16 cellular contexts compared by ENCODE assay signal in the genomic region with DNA sequence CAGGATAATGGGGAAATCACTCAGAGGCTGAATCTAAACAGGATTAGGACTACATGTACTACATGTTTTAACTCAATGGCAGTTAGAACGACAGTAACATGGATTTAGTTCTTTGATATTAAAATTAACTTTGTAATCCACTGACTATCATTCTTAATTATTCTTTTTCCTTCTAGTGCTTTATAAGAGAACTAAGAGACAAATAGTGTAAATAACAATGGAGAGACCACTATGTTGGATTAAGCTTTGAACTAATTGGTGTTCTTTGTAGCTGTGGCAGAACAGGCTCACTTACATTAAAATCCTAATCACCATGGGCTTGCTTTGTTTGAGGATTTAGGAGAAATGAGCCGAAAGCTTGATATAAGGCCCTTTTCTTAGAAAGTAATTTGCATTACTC. TPM values are rescaled to one million over a fixed set of nuclear protein-coding genes. Genes with fewer than 3 reads are reported as not detected.
DNase-seq lines count a peak whose midpoint lies in the region; ATAC-seq, FAIRE-seq and TF ChIP-seq lines count a peak whose summit lies in the region.
"Had no signal": no experiment of that assay in that cellular context is flagged by ENCODE, and none has a peak within 500 bp of the region (broad histone marks: within the 10 kb centered on the region; RNA-seq: fewer than 3 reads in every experiment).

No MANE protein-coding gene starts in this region.

- no peak overlapping the region for H2BK120ac ChIP-seq in neuronal stem cell (ENCODE audit: low read depth, low read length)

- H4K20me1 ChIP-seq in GM23338 (replicated peaks; ENCODE audit: insufficient read depth) (no peaks in the 10 kb centered on the region), K562 (replicated peaks; ENCODE audit: control insufficient read depth, insufficient read depth, low read length) (no peaks in the 10 kb centered on the region)

- FAIRE-seq in K562 (lab: Jason Lieb, UNC) = no peak
- FAIRE-seq: A204.1 had no signal

- in situ Hi-C loops in HAP-1 (cut with MboI; ENCODE audit: low sequenced_read_pairs) = no loop called here
- in situ Hi-C loops in K562 (cut with MboI) = no loop called here

- no peaks in the 10 kb centered on the region for H3F3A ChIP-seq in GM23338 (replicated peaks; ENCODE audit: low read depth)

- no peak overlapping the region for H4K8ac ChIP-seq in neuronal stem cell (ENCODE audit: low read depth, low read length)

- WGBS in K562 (ENCODE audit: insufficient coverage, low coverage, missing lambda C conversion rate) = 20% methylated on average over 2 of the region's 2 CpGs
- WGBS in neuronal stem cell (ENCODE audit: extremely low coverage in 2 of 2, insufficient read length in 2 of 2, insufficient replicate concordance in 1 of 2), 2 donors = no CpG with 5 or more reads among the region's 2 CpGs
- 48 to 72% (median 71%) methylated on average over 2 of the region's 2 CpGs for WGBS in heart left ventricle, 4 donors

- intact Hi-C loops in K562 (cut with micrococcal nuclease) (no loop called here), colonic mucosa (cut with DNase I) (no loop called here), heart left ventricle (cut with DNase I) (no loop called here)

- H3K4me3 ChIP-seq in GM23338 = no peak overlapping the region
- H3K4me3 ChIP-seq in HAP-1 = no peak overlapping the region
- H3K4me3 ChIP-seq in K562 = no peak overlapping the region
- no peak overlapping the region for H3K4me3 ChIP-seq in neuronal stem cell (ENCODE audit: low read length in 2 of 2)
- no peak overlapping the region for H3K4me3 ChIP-seq in colonic mucosa
- no peak overlapping the region for H3K4me3 ChIP-seq in heart left ventricle

- H3K9me1 ChIP-seq in K562 (ENCODE audit: control insufficient read depth, insufficient read depth, low read length) = no peaks in the 10 kb centered on the region

- no peaks in the 10 kb centered on the region for H3K9me3 Mint-ChIP-seq in GM23338
- H3K9me3 Mint-ChIP-seq: CD4-positive, alpha-beta memory T cell; HFFc6 had no signal

- no peaks in the 10 kb centered on the region for H3K36me3 Mint-ChIP-seq in GM23338 (ENCODE audit: low read depth)

- no peak overlapping the region for H3K27ac ChIP-seq in GM23338 (ENCODE audit: low read depth)
- H3K27ac ChIP-seq in K562 (ENCODE audit: extremely low read depth, low read depth, low read length) = no peak overlapping the region
- H3K27ac ChIP-seq in neuronal stem cell (replicated peaks; ENCODE audit: low read length) = no peak overlapping the region
- no peak overlapping the region for H3K27ac ChIP-seq in colonic mucosa
- H3K27ac ChIP-seq in heart left ventricle = no peak overlapping the region
- H3K27ac ChIP-seq: C4-2B had no signal

- ATAC-seq in GM23338 (no peak), K562 (no peak), HG03039 (IDR thresholded peaks at IDR 0.05; ENCODE audit: unreplicated experiment) (no peak), heart left ventricle (no peak)
- ATAC-seq: HCT116 had no signal

- H2BK15ac ChIP-seq in neuronal stem cell (ENCODE audit: low read length) = no peak overlapping the region

- H3K4ac ChIP-seq in neuronal stem cell (ENCODE audit: low read length) = no peak overlapping the region

- DNase-seq in GM23338 (ENCODE audit: low spot score) (no peak), HAP-1 (ENCODE audit: low spot score in 2 of 2) (peak; percentile 28 to 97), K562 (ENCODE audit: extremely low read depth in 1 of 4, low spot score in 3 of 4) (no peak), neuronal stem cell (ENCODE audit: low spot score) (no peak), colonic mucosa (no peak), heart left ventricle (no peak)
- DNase-seq: ACHN; CD4-positive, alpha-beta memory T cell; DMS153; DMS79; GF-D8; HFFc6 had no signal

- H3K79me2 ChIP-seq in GM23338 (replicated peaks; ENCODE audit: insufficient read depth) = no peaks in the 10 kb centered on the region
- H3K79me2 ChIP-seq in K562 (ENCODE audit: control insufficient read depth, insufficient read depth, low read length) = no peaks in the 10 kb centered on the region

- POLR2A ChIA-PET in K562 (lab: Yijun Ruan, JAX) = no interaction called here

- no peak overlapping the region for H3K23ac ChIP-seq in neuronal stem cell (ENCODE audit: low read depth, low read length, poor library complexity)

- H3K9ac ChIP-seq in K562 (ENCODE audit: insufficient read depth in 1 of 2, low read depth in 2 of 2, low read length in 2 of 2) (no peak overlapping the region), neuronal stem cell (ENCODE audit: low read depth, low read length, poor library complexity) (no peak overlapping the region), colonic mucosa (ENCODE audit: low read depth in 2 of 2, low read length in 2 of 2) (no peak overlapping the region)

- no peaks in the 10 kb centered on the region for H3K27me3 ChIP-seq in GM23338 (ENCODE audit: insufficient read depth)
- no peaks in the 10 kb centered on the region for H3K27me3 ChIP-seq in HAP-1 (ENCODE audit: low read depth)
- no peaks in the 10 kb centered on the region for H3K27me3 ChIP-seq in K562 (ENCODE audit: control insufficient read depth in 2 of 2, insufficient read depth in 2 of 2, low read length in 2 of 2)
- H3K27me3 ChIP-seq in neuronal stem cell (ENCODE audit: control insufficient read depth in 3 of 3, insufficient read depth in 3 of 3, low read depth in 1 of 3, low read length in 3 of 3) = no peaks in the 10 kb centered on the region
- H3K27me3 ChIP-seq in colonic mucosa = no peaks in the 10 kb centered on the region
- H3K27me3 ChIP-seq in heart left ventricle = no peaks in the 10 kb centered on the region

- no peak overlapping the region for H2BK12ac ChIP-seq in neuronal stem cell (ENCODE audit: low read length)

- no peak overlapping the region for H4K91ac ChIP-seq in neuronal stem cell (ENCODE audit: low read depth, low read length, poor library complexity)

- H3K18ac ChIP-seq in neuronal stem cell (ENCODE audit: low read length) = no peak overlapping the region

- no peak overlapping the region for H2AK5ac ChIP-seq in neuronal stem cell (ENCODE audit: low read depth, low read length)

- peaks cover 3% of the 10 kb centered on the region for H3K27me3 Mint-ChIP-seq in GM23338 (ENCODE audit: insufficient read depth, low read depth, poor library complexity)
- H3K27me3 Mint-ChIP-seq: CD4-positive, alpha-beta memory T cell had no signal

- no peaks in the 10 kb centered on the region for H3K36me3 ChIP-seq in GM23338 (ENCODE audit: insufficient read depth)
- no peaks in the 10 kb centered on the region for H3K36me3 ChIP-seq in HAP-1 (replicated peaks)
- H3K36me3 ChIP-seq in K562 (ENCODE audit: control insufficient read depth, insufficient read depth, low read length) = no peaks in the 10 kb centered on the region
- H3K36me3 ChIP-seq in neuronal stem cell (replicated peaks in 1 of 2; ENCODE audit: control insufficient read depth in 2 of 2, insufficient read depth in 2 of 2, low read length in 2 of 2) = no peaks in the 10 kb centered on the region
- no peaks in the 10 kb centered on the region for H3K36me3 ChIP-seq in colonic mucosa
- H3K36me3 ChIP-seq in heart left ventricle = peaks cover 0 to 80% (median 4%) of the 10 kb centered on the region in 9 donors

- H3K4me2 ChIP-seq in GM23338 = no peak overlapping the region
- H3K4me2 ChIP-seq in K562 (ENCODE audit: insufficient read depth, low read length) = no peak overlapping the region
- no peak overlapping the region for H3K4me2 ChIP-seq in neuronal stem cell (ENCODE audit: insufficient read depth, low read length, poor library complexity, severe bottlenecking)

- H3K9me3 ChIP-seq in HAP-1 (no peaks in the 10 kb centered on the region), K562 (replicated peaks; ENCODE audit: control insufficient read depth, insufficient read depth, low read depth, low read length) (no peaks in the 10 kb centered on the region), neuronal stem cell (replicated peaks in 1 of 2; ENCODE audit: control insufficient read depth in 2 of 2, insufficient read depth in 1 of 2, low read depth in 1 of 2, low read length in 2 of 2) (no peaks in the 10 kb centered on the region), colonic mucosa (no peaks in the 10 kb centered on the region), heart left ventricle (no peaks in the 10 kb centered on the region)

- no peak for TF ChIP-seq EP300 in K562 (IDR thresholded peaks at IDR 0.05; ENCODE audit: low read length)

- no peak overlapping the region for H2BK5ac ChIP-seq in neuronal stem cell (ENCODE audit: low read length)

- H3K4me1 ChIP-seq in GM23338 (ENCODE audit: insufficient read depth) = 0 out of 2 replicates have a peak, but pooled peaks cover 5% of the 10 kb centered on the region
- peaks cover 19% of the 10 kb centered on the region for H3K4me1 ChIP-seq in HAP-1
- peaks cover 0 to 2% of the 10 kb centered on the region in 2 experiments; a peak in 3 of 5 replicates for H3K4me1 ChIP-seq in K562 (replicated peaks in 1 of 2; ENCODE audit: control insufficient read depth in 2 of 2, insufficient read depth in 2 of 2, low read length in 2 of 2)
- H3K4me1 ChIP-seq in neuronal stem cell (ENCODE audit: control insufficient read depth in 2 of 2, insufficient read depth in 1 of 2, low read depth in 1 of 2, low read length in 2 of 2) = no peaks in the 10 kb centered on the region
- no peaks in the 10 kb centered on the region for H3K4me1 ChIP-seq in colonic mucosa
- no peaks in the 10 kb centered on the region for H3K4me1 ChIP-seq in heart left ventricle

- peaks cover 25% of the 10 kb centered on the region for H3K4me1 Mint-ChIP-seq in GM23338

- TF ChIP-seq RAD21 in K562 (CRISPR knock-in tag; conservative IDR thresholded peaks at IDR 0.05 in 1 of 2, IDR thresholded peaks at IDR 0.05 in 1 of 2) = no peak

- no peaks in the 10 kb centered on the region for H3K9me2 ChIP-seq in GM23338 (ENCODE audit: insufficient read depth)

- CTCF ChIA-PET in K562 (lab: Yijun Ruan, JAX; ENCODE audit: low intra/inter-chr PET ratio) = no interaction called here

- TF ChIP-seq CTCF in GM23338 (conservative IDR thresholded peaks at IDR 0.05; ENCODE audit: low read depth in 2 of 2) = no peak
- TF ChIP-seq CTCF in K562 (IDR thresholded peaks at IDR 0.05 in 2 of 3, conservative IDR thresholded peaks at IDR 0.05 in 1 of 3; ENCODE audit: insufficient read depth in 2 of 3, low read depth in 1 of 3, low read length in 3 of 3) = no peak
- TF ChIP-seq CTCF in colonic mucosa (IDR thresholded peaks at IDR 0.05) = no peak
- TF ChIP-seq CTCF in heart left ventricle (IDR thresholded peaks at IDR 0.05) = no peak

- peak overlapping the region; percentile 84; the same call in 1 of the 2 replicates for H3K27ac Mint-ChIP-seq in GM23338
- H3K27ac Mint-ChIP-seq: HFFc6 had no signal

- no peak overlapping the region for H2AFZ ChIP-seq in GM23338
- H2AFZ ChIP-seq in K562 (ENCODE audit: low read depth, low read length) = peak overlapping the region; percentile 59
- peak overlapping the region; percentile 52 for H2AFZ ChIP-seq in neuronal stem cell (ENCODE audit: low read length)

- no peaks in the 10 kb centered on the region for H3K79me1 ChIP-seq in neuronal stem cell (ENCODE audit: low read depth, low read length)

- BruUV-seq in K562 (replicated peaks; lab: Mats Ljungman, UMichigan) = no TSS peak

- TF ChIP-seq POLR2A in K562 (conservative IDR thresholded peaks at IDR 0.05) (no peak), heart left ventricle (IDR thresholded peaks at IDR 0.05) (no peak)

- no peak overlapping the region for H3K4me3 Mint-ChIP-seq in GM23338
- H3K4me3 Mint-ChIP-seq: CD4-positive, alpha-beta memory T cell; HFFc6 had no signal

- no peak overlapping the region for H3K14ac ChIP-seq in neuronal stem cell (ENCODE audit: low read length)

RNA-seq across cellular contexts. Expression of gene NMRK1, which starts 18.8 kb away (rescaled TPM):
- total RNA-seq in GM23338 (2014; rRNA removed; shearing (Covaris generic)) = 6.2 and 9.6 TPM in 2 replicates
- polyA plus RNA-seq in GM23338 (2016; fragmentation: Nextera tagmentation; extraction: Ambion mirVana) (12.5 and 15.8 TPM in 2 replicates), K562 (2011; rRNA removed) (3.5 and 5.0 TPM in 2 replicates), K562 (2014; fragmentation: Illumina TruSeq; extraction: Trizol) (1.1 and 1.9 TPM in 2 replicates), K562 (2014; fragmentation: Nextera tagmentation; extraction: Ambion mirVana) (1 to 10 TPM; 1.3 to 2.0 TPM), K562 (2014; rRNA removed) (1.1 and 2.3 TPM in 2 replicates), heart left ventricle (10 to 100 TPM; 11.8 to 25.0 TPM)
- 4.2 and 6.2 TPM in 2 replicates for total RNA-seq in K562 (2011; cell fraction: chromatin; rRNA removed; ENCODE audit: low replicate concordance)
- total RNA-seq in K562 (2011; cell fraction: nucleolus; rRNA removed) = 2.2 and 5.0 TPM in 2 replicates
- 2.7 and 5.5 TPM in 2 replicates for total RNA-seq in K562 (2011; cell fraction: nucleoplasm; rRNA removed)
- total RNA-seq in K562 (2014; rRNA removed) (1.2 and 2.0 TPM in 2 replicates), K562 (2014; rRNA removed; fragmentation: Illumina TruSeq; extraction: Trizol) (1.7 and 2.0 TPM in 2 replicates), K562 (2015; rRNA removed; fragmentation: Illumina TruSeq; extraction: Trizol) (1.1 and 1.9 TPM in 2 replicates), K562 (2021) (2.8 and 3.0 TPM in 2 replicates), colonic mucosa (10 to 100 TPM; 21.3 to 24.6 TPM), heart left ventricle (10 to 100 TPM in 5 of 9 donors, 1 to 10 TPM in 4; 5.5 to 15.1 (median 10.6) TPM)
- 1.2 and 2.1 TPM in 2 replicates for polyA plus RNA-seq in K562 (2011; cell fraction: cytosol; rRNA removed)
- polyA plus RNA-seq in K562 (2011; cell fraction: nucleus; rRNA removed) = 4.0 and 7.1 TPM in 2 replicates
- polyA plus RNA-seq in K562 (2012) = 2.4 and 4.1 TPM in 2 replicates
- 1.4 and 1.9 TPM in 2 replicates for polyA minus RNA-seq in K562 (2011; rRNA and poly(A)+ RNA removed)
- polyA minus RNA-seq in K562 (2011; cell fraction: cytosol; rRNA and poly(A)+ RNA removed) = not detected in 2 replicates
- 1.9 and 5.0 TPM in 2 replicates for polyA minus RNA-seq in K562 (2011; cell fraction: nucleus; rRNA and poly(A)+ RNA removed)
- polyA plus RNA-seq in neuronal stem cell (2013, experiment 1 of 2) = 2.5 TPM
- 2.1 TPM for polyA plus RNA-seq in neuronal stem cell (2013, experiment 2 of 2)

RNA-seq across cellular contexts. Expression of gene OSTF1, which starts 19.1 kb away (rescaled TPM):
- 15.6 and 22.8 TPM in 2 replicates for total RNA-seq in GM23338 (2014; rRNA removed; shearing (Covaris generic))
- polyA plus RNA-seq in GM23338 (2016; fragmentation: Nextera tagmentation; extraction: Ambion mirVana) (20.9 and 24.0 TPM in 2 replicates), K562 (2011; rRNA removed) (16.6 and 20.5 TPM in 2 replicates), K562 (2014; fragmentation: Illumina TruSeq; extraction: Trizol) (24.5 and 24.9 TPM in 2 replicates), K562 (2014; fragmentation: Nextera tagmentation; extraction: Ambion mirVana) (10 to 100 TPM; 15.0 to 23.0 TPM), K562 (2014; rRNA removed) (16.5 and 16.6 TPM in 2 replicates), heart left ventricle (10 to 100 TPM; 19.8 to 26.9 TPM)
- total RNA-seq in K562 (2011; cell fraction: chromatin; rRNA removed; ENCODE audit: low replicate concordance) = 1.7 and 2.1 TPM in 2 replicates
- total RNA-seq in K562 (2011; cell fraction: nucleolus; rRNA removed) = 1.0 and 1.6 TPM in 2 replicates
- total RNA-seq in K562 (2011; cell fraction: nucleoplasm; rRNA removed) = 1.5 and 1.8 TPM in 2 replicates
- total RNA-seq in K562 (2014; rRNA removed) (20.2 and 22.7 TPM in 2 replicates), K562 (2014; rRNA removed; fragmentation: Illumina TruSeq; extraction: Trizol) (24.3 and 26.8 TPM in 2 replicates), K562 (2015; rRNA removed; fragmentation: Illumina TruSeq; extraction: Trizol) (35.4 and 37.3 TPM in 2 replicates), K562 (2021) (25.1 and 25.8 TPM in 2 replicates), colonic mucosa (10 to 100 TPM; 57.4 to 85.7 TPM), heart left ventricle (10 to 100 TPM; 16.7 to 53.6 (median 23.9) TPM)
- polyA plus RNA-seq in K562 (2011; cell fraction: cytosol; rRNA removed) = 6.5 and 10.2 TPM in 2 replicates
- 2.8 and 6.8 TPM in 2 replicates for polyA plus RNA-seq in K562 (2011; cell fraction: nucleus; rRNA removed)
- polyA plus RNA-seq in K562 (2012) = 33.5 and 38.3 TPM in 2 replicates
- 52.6 and 53.0 TPM in 2 replicates for polyA minus RNA-seq in K562 (2011; rRNA and poly(A)+ RNA removed)
- 15.8 and 23.3 TPM in 2 replicates for polyA minus RNA-seq in K562 (2011; cell fraction: cytosol; rRNA and poly(A)+ RNA removed)
- 2.2 and 6.3 TPM in 2 replicates for polyA minus RNA-seq in K562 (2011; cell fraction: nucleus; rRNA and poly(A)+ RNA removed)
- 2.3 TPM for polyA plus RNA-seq in neuronal stem cell (2013, experiment 1 of 2)
- polyA plus RNA-seq in neuronal stem cell (2013, experiment 2 of 2) = 2.1 TPM

RNA-seq across cellular contexts. Expression of gene CARNMT1, which starts 41.1 kb away (rescaled TPM):
- total RNA-seq in GM23338 (2014; rRNA removed; shearing (Covaris generic)) = 54.5 and 64.0 TPM in 2 replicates
- polyA plus RNA-seq in GM23338 (2016; fragmentation: Nextera tagmentation; extraction: Ambion mirVana) (22.6 and 26.9 TPM in 2 replicates), K562 (2011; rRNA removed) (7.7 and 12.4 TPM in 2 replicates), K562 (2014; fragmentation: Illumina TruSeq; extraction: Trizol) (11.9 and 14.2 TPM in 2 replicates), K562 (2014; fragmentation: Nextera tagmentation; extraction: Ambion mirVana) (1 to 10 TPM; 9.5 to 9.7 TPM), K562 (2014; rRNA removed) (10.3 and 10.7 TPM in 2 replicates), heart left ventricle (1 to 10 TPM; 2.0 to 5.9 TPM)
- total RNA-seq in K562 (2011; cell fraction: chromatin; rRNA removed; ENCODE audit: low replicate concordance) = 9.7 and 29.8 TPM in 2 replicates
- total RNA-seq in K562 (2011; cell fraction: nucleolus; rRNA removed) = 4.5 and 5.5 TPM in 2 replicates
- total RNA-seq in K562 (2011; cell fraction: nucleoplasm; rRNA removed) = 7.6 and 11.0 TPM in 2 replicates
- total RNA-seq in K562 (2014; rRNA removed) (15.6 and 22.7 TPM in 2 replicates), K562 (2014; rRNA removed; fragmentation: Illumina TruSeq; extraction: Trizol) (20.4 and 22.7 TPM in 2 replicates), K562 (2015; rRNA removed; fragmentation: Illumina TruSeq; extraction: Trizol) (16.5 and 16.8 TPM in 2 replicates), K562 (2021) (20.3 and 21.3 TPM in 2 replicates), colonic mucosa (10 to 100 TPM; 21.6 to 22.9 TPM), heart left ventricle (10 to 100 TPM in 5 of 9 donors, 1 to 10 TPM in 4; 8.0 to 16.1 (median 11.8) TPM)
- 3.1 and 5.4 TPM in 2 replicates for polyA plus RNA-seq in K562 (2011; cell fraction: cytosol; rRNA removed)
- polyA plus RNA-seq in K562 (2011; cell fraction: nucleus; rRNA removed) = 2.8 TPM in 2 replicates
- polyA plus RNA-seq in K562 (2012) = 6.1 and 7.8 TPM in 2 replicates
- 19.6 and 21.1 TPM in 2 replicates for polyA minus RNA-seq in K562 (2011; rRNA and poly(A)+ RNA removed)
- 7.7 and 14.0 TPM in 2 replicates for polyA minus RNA-seq in K562 (2011; cell fraction: cytosol; rRNA and poly(A)+ RNA removed)
- 7.3 and 14.7 TPM in 2 replicates for polyA minus RNA-seq in K562 (2011; cell fraction: nucleus; rRNA and poly(A)+ RNA removed)
- 10.0 TPM for polyA plus RNA-seq in neuronal stem cell (2013, experiment 1 of 2)
- polyA plus RNA-seq in neuronal stem cell (2013, experiment 2 of 2) = 10.7 TPM

Comparison
In these comparisons a context has a peak if more than half of its experiments do, and no peak if none do; other contexts are left out.
1. DNase-seq: peak in HAP-1 (2 of 2); none in GM23338 (single experiment), K562 (0 of 4), neuronal stem cell (single experiment), colonic mucosa (single experiment) and heart left ventricle (0 of 5).